ENCODE assay signal across 16 cellular contexts in the genomic region with DNA sequence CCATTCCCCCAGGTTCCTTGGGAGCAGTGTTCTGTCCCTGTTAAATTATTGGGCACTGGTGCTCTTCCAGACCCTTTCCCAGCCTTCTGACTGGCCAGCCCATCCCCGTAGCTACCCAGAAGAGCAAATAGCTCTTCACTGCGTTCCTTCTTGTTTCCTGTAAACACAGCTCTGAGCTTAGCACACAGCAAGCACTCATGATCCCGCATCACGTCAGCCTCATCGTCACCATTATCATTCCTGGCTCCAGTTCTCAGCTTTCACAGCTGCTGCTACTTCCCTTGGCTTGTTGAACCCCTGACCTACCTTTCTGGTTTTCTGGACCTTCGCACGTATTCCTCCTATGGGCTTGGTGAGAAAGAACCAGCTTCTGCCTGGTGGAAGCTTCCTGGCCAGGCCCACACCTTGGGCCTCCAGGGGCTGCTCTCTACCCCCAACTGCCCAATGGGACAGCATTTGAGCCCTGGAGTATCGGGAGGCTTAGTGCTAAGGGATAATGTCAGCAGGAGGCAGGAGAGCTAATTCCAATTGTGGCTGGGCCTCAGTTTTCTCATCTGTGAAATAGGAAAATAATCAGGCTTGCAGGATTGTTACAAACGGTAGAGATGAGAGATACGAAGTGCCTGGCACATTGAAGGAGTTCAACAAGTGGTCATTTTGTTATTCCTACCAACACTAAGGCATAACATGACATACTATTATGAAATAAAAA. TPM values are rescaled to one million over a fixed set of nuclear protein-coding genes. Genes with fewer than 3 reads are reported as not detected.
DNase-seq lines count a peak whose midpoint lies in the region; ATAC-seq and TF ChIP-seq lines count a peak whose summit lies in the region.
"Had no signal": no experiment of that assay in that cellular context is flagged by ENCODE, and none has a peak within 500 bp of the region (broad histone marks: within the 10 kb centered on the region; RNA-seq: fewer than 3 reads in every experiment).

No MANE protein-coding gene starts in this region.

- H3K36me3 ChIP-seq in mesenchymal stem cell (ENCODE audit: control insufficient read depth in 1 of 2, insufficient read depth in 2 of 2, low read depth in 1 of 2, low read length in 2 of 2) (no peaks in the 10 kb centered on the region), gastrocnemius medialis (no peaks in the 10 kb centered on the region)
- H3K36me3 ChIP-seq: SJSA1 had no signal

- no peak overlapping the region for H2AK5ac ChIP-seq in mesenchymal stem cell (ENCODE audit: low read length, severe bottlenecking)

- no peak for TF ChIP-seq CTCF in choroid plexus epithelial cell (conservative IDR thresholded peaks at IDR 0.05; ENCODE audit: low read depth, low read length)
- TF ChIP-seq CTCF in gastrocnemius medialis (IDR thresholded peaks at IDR 0.05 in 4 of 5, conservative IDR thresholded peaks at IDR 0.05 in 1 of 5): no peak

- H3K14ac ChIP-seq in mesenchymal stem cell (ENCODE audit: low read length in 2 of 2): no peak overlapping the region

- H3K4me3 ChIP-seq in choroid plexus epithelial cell (ENCODE audit: low read depth, low read length) (no peak overlapping the region), mesenchymal stem cell (ENCODE audit: insufficient read depth in 1 of 2, low read depth in 1 of 2, low read length in 2 of 2) (no peak overlapping the region), gastrocnemius medialis (no peak overlapping the region)
- H3K4me3 ChIP-seq: SJSA1 had no signal

- no peak for TF ChIP-seq POLR2A in gastrocnemius medialis (IDR thresholded peaks at IDR 0.05)

- no peaks in the 10 kb centered on the region for H3K79me1 ChIP-seq in mesenchymal stem cell (replicated peaks; ENCODE audit: low read length, poor library complexity, severe bottlenecking)

- intact Hi-C loops in gastrocnemius medialis (cut with DNase I; ENCODE audit: low total_unique reads): no loop called here

- H2BK120ac ChIP-seq in mesenchymal stem cell (ENCODE audit: low read depth, low read length): no peak overlapping the region

- H2BK12ac ChIP-seq in mesenchymal stem cell (ENCODE audit: low read length in 2 of 2): no peak overlapping the region

- H3K18ac ChIP-seq in mesenchymal stem cell (ENCODE audit: low read depth in 1 of 2, low read length in 2 of 2): no peak overlapping the region

- H3K4ac ChIP-seq in mesenchymal stem cell (ENCODE audit: low read depth in 1 of 2, low read length in 2 of 2): no peak overlapping the region

- H3K9me3 ChIP-seq in mesenchymal stem cell (ENCODE audit: control insufficient read depth, low read length) (no peaks in the 10 kb centered on the region), gastrocnemius medialis (no peaks in the 10 kb centered on the region)
- H3K9me3 ChIP-seq: SJSA1 had no signal

- DNase-seq in DMS53 (lab: John Stamatoyannopoulos, UW) (peak; percentile 96), NCI-H1092 treated with DMSO at 0.1 percent for 48 hours (lab: John Stamatoyannopoulos, UW) (peak; percentile 8), choroid plexus epithelial cell (ENCODE audit: low read depth) (peak; percentile 47), mesenchymal stem cell (peak; percentile 8), gastrocnemius medialis (no peak)
- no peak for DNase-seq in stimulated activated CD4-positive, alpha-beta T cell treated with anti-CD3 and anti-CD28 coated beads, Interleukin-2, amount 100 ng/mL, for 48 hours
- DNase-seq: ACHN; CD4-positive, CD25-positive, alpha-beta regulatory T cell; NCI-H1105; NCI-H1694 treated with DMSO at 0.1 percent for 48 hours; NCI-H2171; NCI-H446 treated with DMSO at 0.1 percent for 48 hours had no signal

- H3K4me2 ChIP-seq in mesenchymal stem cell (ENCODE audit: low read length, poor library complexity, severe bottlenecking): no peak overlapping the region
- H3K4me2 ChIP-seq: KMS-11 had no signal

- H3K27ac ChIP-seq in mesenchymal stem cell (ENCODE audit: low read length, poor library complexity, severe bottlenecking): no peak overlapping the region
- no peak overlapping the region for H3K27ac ChIP-seq in gastrocnemius medialis
- H3K27ac ChIP-seq: HL-60, KMS-11, SJSA1 had no signal

- ATAC-seq in HG03342 (IDR thresholded peaks at IDR 0.05; ENCODE audit: unreplicated experiment): no peak
- no peak for ATAC-seq in gastrocnemius medialis

- no peak overlapping the region for H3K23ac ChIP-seq in mesenchymal stem cell (ENCODE audit: low read length in 2 of 2)

- H4K91ac ChIP-seq in mesenchymal stem cell (ENCODE audit: low read length): no peak overlapping the region

- 87% methylated on average over 8 of the region's 10 CpGs for WGBS in mesenchymal stem cell

- H3K27me3 ChIP-seq in mesenchymal stem cell (ENCODE audit: control insufficient read depth in 1 of 2, insufficient read depth in 1 of 2, low read length in 2 of 2) (peaks cover 6 to 9% of the 10 kb centered on the region in 2 experiments), gastrocnemius medialis (no peaks in the 10 kb centered on the region)
- H3K27me3 ChIP-seq: SJSA1 had no signal

- no peak overlapping the region for H2AFZ ChIP-seq in mesenchymal stem cell (ENCODE audit: low read depth, low read length)

- H3K4me1 ChIP-seq in mesenchymal stem cell (ENCODE audit: control insufficient read depth, insufficient read depth, low read depth, low read length) (no peaks in the 10 kb centered on the region), gastrocnemius medialis (no peaks in the 10 kb centered on the region)
- H3K4me1 ChIP-seq: SJSA1 had no signal

- H2BK15ac ChIP-seq in mesenchymal stem cell (ENCODE audit: low read depth, poor library complexity, severe bottlenecking): no peak overlapping the region

- in situ Hi-C loops in gastrocnemius medialis (cut with MboI; ENCODE audit: low sequenced_read_pairs in 4 of 4): no loop called here

- H4K8ac ChIP-seq in mesenchymal stem cell (ENCODE audit: low read length): no peak overlapping the region

- H3K9ac ChIP-seq in mesenchymal stem cell (ENCODE audit: low read length): no peak overlapping the region
- H3K9ac ChIP-seq: KMS-11 had no signal

- H2BK5ac ChIP-seq in mesenchymal stem cell (ENCODE audit: low read depth, low read length, poor library complexity, severe bottlenecking): no peak overlapping the region

RNA-seq across cellular contexts. Expression of gene PAPOLA, which starts 22.6 kb away (rescaled TPM):
- 130 TPM for polyA plus RNA-seq in mesenchymal stem cell (2013, experiment 1 of 2)
- polyA plus RNA-seq in mesenchymal stem cell (2013, experiment 2 of 2): 136 TPM
- total RNA-seq in gastrocnemius medialis: 10 to 100 TPM; 41.5 to 66.4 (median 50.7) TPM

Comparison
In these comparisons a context has a peak if more than half of its experiments do, and no peak if none do; other contexts are left out.
1. DNase-seq: peak in DMS53 (single experiment), NCI-H1092 treated with DMSO at 0.1 percent for 48 hours (single experiment), choroid plexus epithelial cell (single experiment) and mesenchymal stem cell (single experiment); none in gastrocnemius medialis (0 of 2) and stimulated activated CD4-positive, alpha-beta T cell treated with anti-CD3 and anti-CD28 coated beads, Interleukin-2, amount 100 ng/mL, for 48 hours (0 of 2).